Comparison of ENCODE assay signal across 11 cellular contexts in the genomic region with DNA sequence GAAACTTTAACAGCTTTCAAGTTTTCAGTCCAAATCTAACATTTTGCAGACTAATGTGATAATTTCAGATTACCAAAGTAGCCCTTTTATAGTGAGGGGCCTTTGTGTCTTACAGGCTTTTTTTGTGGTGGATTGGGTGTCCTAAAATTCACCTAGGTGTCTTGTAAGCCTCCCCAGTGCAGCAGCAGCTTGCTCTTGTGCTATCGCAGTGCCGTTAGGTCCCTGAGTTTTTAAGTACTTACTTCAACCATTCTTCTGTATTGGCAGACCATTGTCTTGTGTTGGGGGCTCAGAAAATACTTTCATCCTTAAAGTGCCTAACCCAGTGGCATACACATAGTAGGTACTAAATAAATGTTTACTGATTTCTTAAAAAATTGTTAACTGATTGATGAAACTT. TPM values are rescaled to one million over a fixed set of nuclear protein-coding genes. Genes with fewer than 3 reads are reported as not detected.
DNase-seq lines count a peak whose midpoint lies in the region; ATAC-seq and TF ChIP-seq lines count a peak whose summit lies in the region.
"Had no signal": no experiment of that assay in that cellular context is flagged by ENCODE, and none has a peak within 500 bp of the region (broad histone marks: within the 10 kb centered on the region; RNA-seq: fewer than 3 reads in every experiment).

No MANE protein-coding gene starts in this region.

- TF ChIP-seq CTCF in fibroblast of lung (conservative IDR thresholded peaks at IDR 0.05 in 1 of 2, IDR thresholded peaks at IDR 0.05 in 1 of 2; ENCODE audit: low read depth in 1 of 2, low read length in 2 of 2) (no peak), smooth muscle cell (IDR thresholded peaks at IDR 0.05; ENCODE audit: borderline replicate concordance, insufficient read depth, poor library complexity, severe bottlenecking) (no peak)

- H3K4me2 ChIP-seq in fibroblast of lung (ENCODE audit: extremely low read depth, insufficient read depth, low read length) (peak overlapping the region; percentile 97), smooth muscle cell (no peak overlapping the region)

- peak overlapping the region; percentile 99 for H3K4me3 ChIP-seq in SK-N-MC
- H3K4me3 ChIP-seq in fibroblast of lung (replicated peaks in 1 of 4; ENCODE audit: control extremely low read depth in 1 of 4, insufficient read depth in 1 of 4, low read depth in 3 of 4, low read length in 4 of 4): peak overlapping the region in 2 of 4 experiments; percentile 69 to 91
- H3K4me3 ChIP-seq in smooth muscle cell: peak overlapping the region; percentile 81

- H3K27me3 ChIP-seq in fibroblast of lung (ENCODE audit: control insufficient read depth, insufficient read depth, low read length): no peaks in the 10 kb centered on the region
- no peaks in the 10 kb centered on the region for H3K27me3 ChIP-seq in smooth muscle cell (ENCODE audit: low read depth)

- H3K4me1 ChIP-seq in fibroblast of lung (ENCODE audit: control insufficient read depth, extremely low read depth, insufficient read depth, low read length) (peaks cover 7% of the 10 kb centered on the region), smooth muscle cell (ENCODE audit: low read depth) (peaks cover 4% of the 10 kb centered on the region)

- no peak overlapping the region for H2AFZ ChIP-seq in fibroblast of lung (ENCODE audit: low read length)
- no peak overlapping the region for H2AFZ ChIP-seq in smooth muscle cell (ENCODE audit: low read depth)

- peaks cover 3% of the 10 kb centered on the region for H3F3A ChIP-seq in smooth muscle cell (ENCODE audit: low read depth)

- H3K36me3 ChIP-seq in SK-N-MC (ENCODE audit: insufficient read depth, low read length) (no peaks in the 10 kb centered on the region), fibroblast of lung (ENCODE audit: control insufficient read depth, insufficient read depth, low read length) (no peaks in the 10 kb centered on the region), smooth muscle cell (ENCODE audit: low read depth) (no peaks in the 10 kb centered on the region)

- H3K27ac ChIP-seq in SK-N-MC: no peak overlapping the region
- no peak overlapping the region for H3K27ac ChIP-seq in fibroblast of lung (ENCODE audit: insufficient read depth, low read length)
- H3K27ac ChIP-seq in smooth muscle cell (ENCODE audit: low read depth): no peak overlapping the region
- H3K27ac ChIP-seq: 22Rv1 had no signal

- H3K79me2 ChIP-seq in fibroblast of lung (ENCODE audit: control insufficient read depth, insufficient read depth, low read length) (peaks cover 12% of the 10 kb centered on the region), smooth muscle cell (ENCODE audit: low read depth) (peaks cover 34% of the 10 kb centered on the region)

- peak; percentile 9 for DNase-seq in DMS 273 (lab: John Stamatoyannopoulos, UW; ENCODE audit: unreplicated experiment)
- no peak for DNase-seq in DMS 273 treated with DMSO at 0.1 percent for 48 hours (lab: John Stamatoyannopoulos, UW)
- DNase-seq in SK-N-MC (ENCODE audit: low read depth, low spot score): no peak
- DNase-seq in fibroblast of lung (ENCODE audit: low read depth in 2 of 2): no peak
- DNase-seq in smooth muscle cell (lab: John Stamatoyannopoulos, UW; ENCODE audit: unreplicated experiment): no peak
- no peak for DNase-seq in NCI-H146 (lab: John Stamatoyannopoulos, UW)
- DNase-seq: NCI-H1436; stimulated activated CD4-positive, alpha-beta T cell treated with anti-CD3 and anti-CD28 coated beads, Interleukin-1b, Interleukin-23, amount 100 ng/mL, for 48 hours had no signal

- 95% methylated on average over 2 of the region's 2 CpGs for WGBS in smooth muscle cell (ENCODE audit: low lambda C conversion rate)

- H3K9ac ChIP-seq in SK-N-MC (ENCODE audit: insufficient read length) (no peak overlapping the region), fibroblast of lung (ENCODE audit: insufficient read depth, low read length) (no peak overlapping the region), smooth muscle cell (ENCODE audit: low read depth) (no peak overlapping the region)

- H4K20me1 ChIP-seq in fibroblast of lung (ENCODE audit: control insufficient read depth, extremely low read depth, insufficient read depth, low read length) (no peaks in the 10 kb centered on the region), smooth muscle cell (ENCODE audit: low read depth) (peaks cover 64% of the 10 kb centered on the region)

- H3K9me3 ChIP-seq in SK-N-MC (ENCODE audit: low read depth, low read length): no peaks in the 10 kb centered on the region
- H3K9me3 ChIP-seq in fibroblast of lung (ENCODE audit: control insufficient read depth, insufficient read depth, low read depth, low read length): no peaks in the 10 kb centered on the region
- no peaks in the 10 kb centered on the region for H3K9me3 ChIP-seq in smooth muscle cell (replicated peaks; ENCODE audit: low read depth)

- ATAC-seq in HG03196 (IDR thresholded peaks at IDR 0.05; ENCODE audit: unreplicated experiment): no peak
- no peak for ATAC-seq in HG02623 (IDR thresholded peaks at IDR 0.05; ENCODE audit: unreplicated experiment)

RNA-seq across cellular contexts. Expression of a gene that starts 2.1 kb away (rescaled TPM):
- 14.1 and 17.7 TPM in 2 replicates for total RNA-seq in fibroblast of lung
- 21.6 and 26.3 TPM in 2 replicates for polyA plus RNA-seq in fibroblast of lung
- 9.3 and 10.7 TPM in 2 replicates for polyA plus RNA-seq in fibroblast of lung (2012)
- 17.3 and 25.1 TPM in 2 replicates for polyA minus RNA-seq in fibroblast of lung (ENCODE audit: low replicate concordance)
- 17.5 and 19.8 TPM in 2 replicates for total RNA-seq in smooth muscle cell
- polyA plus RNA-seq in smooth muscle cell: 4.3 and 5.5 TPM in 2 replicates
